ENCODE assay signal across 8 cellular contexts in the genomic region with DNA sequence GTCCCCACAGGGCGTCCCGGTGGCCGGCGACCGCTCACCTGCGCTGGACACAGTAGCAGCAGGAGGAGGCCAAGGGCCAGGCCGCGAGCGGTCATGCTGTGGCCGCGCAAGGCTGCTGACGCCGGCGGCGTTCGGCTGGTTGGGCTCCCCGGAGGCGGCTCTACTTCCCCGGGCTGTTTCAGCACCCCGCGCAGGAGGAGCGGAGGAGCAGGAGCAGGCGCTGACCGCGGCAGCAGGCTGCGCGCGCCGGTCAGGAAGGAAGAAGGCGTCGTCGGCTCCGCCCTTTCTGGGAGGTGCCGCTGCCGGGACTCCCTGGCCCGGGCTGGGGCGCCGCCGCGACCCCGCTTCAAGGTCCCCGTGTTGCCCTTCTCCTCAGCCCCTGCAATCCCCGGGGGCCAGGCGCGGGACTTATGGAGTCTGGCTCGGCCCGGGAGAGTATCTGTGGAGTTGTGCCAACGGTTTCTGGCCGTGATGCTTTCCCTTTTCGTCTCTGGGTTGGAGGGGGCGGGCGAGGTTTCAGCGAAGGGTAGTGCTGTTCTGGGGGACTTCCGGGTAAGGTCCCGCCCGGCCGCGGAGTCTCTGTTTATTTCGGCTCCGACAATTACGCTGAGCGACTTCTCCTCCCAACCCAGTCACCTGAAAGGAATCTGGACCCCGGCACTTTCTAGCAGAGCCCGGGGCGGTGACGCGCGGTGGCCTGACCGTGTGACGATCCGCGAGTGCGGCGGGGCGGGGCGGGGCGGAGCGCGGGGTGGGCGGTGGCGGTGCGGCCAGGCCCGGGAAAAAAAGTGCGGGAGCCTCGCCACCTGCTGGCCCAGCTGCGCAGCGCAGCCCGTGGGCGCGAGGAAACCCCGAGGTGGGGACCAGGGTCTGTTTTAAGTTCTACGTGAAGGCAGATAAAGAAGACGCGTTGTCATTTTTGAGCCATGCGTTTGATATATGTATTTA. TPM values are rescaled to one million over a fixed set of nuclear protein-coding genes. Genes with fewer than 3 reads are reported as not detected.
DNase-seq lines count a peak whose midpoint lies in the region; ATAC-seq and TF ChIP-seq lines count a peak whose summit lies in the region.

Gene NPC1, minus strand, starts transcription at position 258 of the 948 bp plus-strand sequence. Its CDS starts 163 bp downstream, at position 95.

- peak within 1 kb of the TSS; percentile 95 for H3K4me3 Mint-ChIP-seq in GM23338
- peak within 1 kb of the TSS; percentile 92 for H3K4me3 Mint-ChIP-seq in activated T-helper 2 cell treated with anti-CD3 and anti-CD28 coated beads, Interferon-gamma antibody, Interleukin-2, Interleukin-4, amounts not matched to agents 10 μg/mL and 5 μg/mL and 100 μg/mL, durations not matched to agents 14 hours and 24 hours and 36 hours (ENCODE audit: low read depth)
- H3K4me3 Mint-ChIP-seq in nephron: peak within 1 kb of the TSS; percentile 91 to 96 (median 93)
- peak within 1 kb of the TSS; percentile 94 for H3K4me3 Mint-ChIP-seq in stimulated activated naive CD8-positive, alpha-beta T cell treated with anti-CD3 and anti-CD28 coated beads, Interleukin-15, Interleukin-2, amounts not matched to agents 100 ng/mL and 50 ng/mL, for 24 hours

- peak within 1 kb of the TSS; percentile 99 for H3K4me2 ChIP-seq in GM23338

- H3K79me2 ChIP-seq in GM23338 (replicated peaks; ENCODE audit: insufficient read depth): peaks cover 45% of the 10 kb centered on the region

- TF ChIP-seq CTCF in GM23338 (conservative IDR thresholded peaks at IDR 0.05; ENCODE audit: low read depth in 2 of 2): peak; percentile 54 to 72
- TF ChIP-seq CTCF in RWPE1 (conservative IDR thresholded peaks at IDR 0.05; ENCODE audit: low read depth): peak; percentile 92
- peak; percentile 96 to 99 (median 99) for TF ChIP-seq CTCF in nephron (IDR thresholded peaks at IDR 0.05; ENCODE audit: unreplicated experiment in 3 of 3)

- no peaks in the 10 kb centered on the region for H3K36me3 ChIP-seq in GM23338 (ENCODE audit: insufficient read depth)

- H3K4me1 Mint-ChIP-seq in GM23338: peaks cover 15% of the 10 kb centered on the region
- H3K4me1 Mint-ChIP-seq in activated T-helper 2 cell treated with anti-CD3 and anti-CD28 coated beads, Interferon-gamma antibody, Interleukin-2, Interleukin-4, amounts not matched to agents 10 μg/mL and 5 μg/mL and 100 μg/mL, durations not matched to agents 14 hours and 24 hours and 36 hours (ENCODE audit: low read depth): peaks cover 39% of the 10 kb centered on the region
- H3K4me1 Mint-ChIP-seq in nephron: peaks cover 18% of the 10 kb centered on the region
- peaks cover 47% of the 10 kb centered on the region for H3K4me1 Mint-ChIP-seq in stimulated activated naive CD8-positive, alpha-beta T cell treated with anti-CD3 and anti-CD28 coated beads, Interleukin-15, Interleukin-2, amounts not matched to agents 100 ng/mL and 50 ng/mL, for 24 hours (ENCODE audit: low read depth)

- H3K27me3 Mint-ChIP-seq in GM23338 (ENCODE audit: insufficient read depth, low read depth, poor library complexity) (peaks cover 9% of the 10 kb centered on the region), nephron (ENCODE audit: low read depth) (peaks cover 14% of the 10 kb centered on the region)
- H3K27me3 Mint-ChIP-seq in activated T-helper 2 cell treated with anti-CD3 and anti-CD28 coated beads, Interferon-gamma antibody, Interleukin-2, Interleukin-4, amounts not matched to agents 10 μg/mL and 5 μg/mL and 100 μg/mL, durations not matched to agents 14 hours and 24 hours and 36 hours (ENCODE audit: low read depth): peaks cover 5% of the 10 kb centered on the region
- H3K27me3 Mint-ChIP-seq in stimulated activated naive CD8-positive, alpha-beta T cell treated with anti-CD3 and anti-CD28 coated beads, Interleukin-15, Interleukin-2, amounts not matched to agents 100 ng/mL and 50 ng/mL, for 24 hours: no peaks in the 10 kb centered on the region

- peak within 1 kb of the TSS; percentile 98 for H2AFZ ChIP-seq in GM23338

- 0 out of 2 replicates have a peak, but pooled peaks cover 4% of the 10 kb centered on the region for H3K9me2 ChIP-seq in GM23338 (ENCODE audit: insufficient read depth)

- peak; percentile 97 for DNase-seq in ELF-1 (ENCODE audit: low read depth, low spot score)
- DNase-seq in GM23338 (ENCODE audit: low spot score): peak; percentile 95
- peak; percentile 91 for DNase-seq in LHCN-M2 (ENCODE audit: low read depth)
- DNase-seq in RWPE1 (ENCODE audit: low spot score): peak; percentile 91
- DNase-seq in activated T-helper 2 cell treated with anti-CD3 and anti-CD28 coated beads, Interferon-gamma antibody, Interleukin-2, Interleukin-4, amounts not matched to agents 10 μg/mL and 5 μg/mL and 100 μg/mL, durations not matched to agents 14 hours and 24 hours and 36 hours (ENCODE audit: low spot score): peak; percentile 92
- peak; percentile 91 for DNase-seq in fibroblast of peridontal ligament (ENCODE audit: extremely low read depth)

- CTCF ChIA-PET in RWPE1 (lab: Yijun Ruan, JAX): interaction anchor here (0.6 kb wide), 1 partner anchor 166 kb away, joined by 3 read pairs; no protein-coding TSS in a partner anchor

- H3K27me3 ChIP-seq in GM23338 (ENCODE audit: insufficient read depth): no peaks in the 10 kb centered on the region; the same call in 1 of the 2 replicates

- intact Hi-C loops in activated T-helper 2 cell treated with anti-CD3 and anti-CD28 coated beads, Interferon-gamma antibody, Interleukin-2, Interleukin-4, amounts not matched to agents 10 μg/mL and 5 μg/mL and 100 μg/mL, durations not matched to agents 14 hours and 24 hours and 36 hours (cut with micrococcal nuclease): loop anchor here (1.0 to 5.0 kb wide), 7 partner anchors 13 to 653 kb away; partner anchors contain the start of genes RBBP8 and RIOK3

- H3K4me1 ChIP-seq in GM23338 (ENCODE audit: insufficient read depth): peaks cover 31% of the 10 kb centered on the region; the same call in 1 of the 2 replicates

- no peaks in the 10 kb centered on the region for H3K36me3 Mint-ChIP-seq in GM23338 (ENCODE audit: low read depth)
- peaks cover 18% of the 10 kb centered on the region for H3K36me3 Mint-ChIP-seq in activated T-helper 2 cell treated with anti-CD3 and anti-CD28 coated beads, Interferon-gamma antibody, Interleukin-2, Interleukin-4, amounts not matched to agents 10 μg/mL and 5 μg/mL and 100 μg/mL, durations not matched to agents 14 hours and 24 hours and 36 hours (ENCODE audit: low read depth)
- H3K36me3 Mint-ChIP-seq in nephron (ENCODE audit: low read depth): peaks cover 4% of the 10 kb centered on the region
- peaks cover 22% of the 10 kb centered on the region for H3K36me3 Mint-ChIP-seq in stimulated activated naive CD8-positive, alpha-beta T cell treated with anti-CD3 and anti-CD28 coated beads, Interleukin-15, Interleukin-2, amounts not matched to agents 100 ng/mL and 50 ng/mL, for 24 hours (ENCODE audit: low read depth)

- H3K27ac Mint-ChIP-seq in GM23338 (peak within 1 kb of the TSS; percentile 98), nephron (peak within 1 kb of the TSS; percentile 57 to 97 (median 97))
- peak within 1 kb of the TSS; percentile 94 for H3K27ac Mint-ChIP-seq in activated T-helper 2 cell treated with anti-CD3 and anti-CD28 coated beads, Interferon-gamma antibody, Interleukin-2, Interleukin-4, amounts not matched to agents 10 μg/mL and 5 μg/mL and 100 μg/mL, durations not matched to agents 14 hours and 24 hours and 36 hours
- H3K27ac Mint-ChIP-seq in stimulated activated naive CD8-positive, alpha-beta T cell treated with anti-CD3 and anti-CD28 coated beads, Interleukin-15, Interleukin-2, amounts not matched to agents 100 ng/mL and 50 ng/mL, for 24 hours: peak within 1 kb of the TSS; percentile 88

- H3K9me3 Mint-ChIP-seq in GM23338 (no peaks in the 10 kb centered on the region; the same call in 2 of the 3 replicates), nephron (no peaks in the 10 kb centered on the region)
- H3K9me3 Mint-ChIP-seq in activated T-helper 2 cell treated with anti-CD3 and anti-CD28 coated beads, Interferon-gamma antibody, Interleukin-2, Interleukin-4, amounts not matched to agents 10 μg/mL and 5 μg/mL and 100 μg/mL, durations not matched to agents 14 hours and 24 hours and 36 hours: no peaks in the 10 kb centered on the region
- no peaks in the 10 kb centered on the region for H3K9me3 Mint-ChIP-seq in stimulated activated naive CD8-positive, alpha-beta T cell treated with anti-CD3 and anti-CD28 coated beads, Interleukin-15, Interleukin-2, amounts not matched to agents 100 ng/mL and 50 ng/mL, for 24 hours

- peaks cover 11% of the 10 kb centered on the region for H4K20me1 ChIP-seq in GM23338 (replicated peaks; ENCODE audit: insufficient read depth)

- H3K27ac ChIP-seq in GM23338 (ENCODE audit: low read depth) (peak within 1 kb of the TSS; percentile 100), RWPE1 (peak within 1 kb of the TSS; percentile 99)

- peaks cover 7% of the 10 kb centered on the region; the same call in 1 of the 2 replicates for H3F3A ChIP-seq in GM23338 (replicated peaks; ENCODE audit: low read depth)

- H3K4me3 ChIP-seq in GM23338: peak within 1 kb of the TSS; percentile 97

- ATAC-seq in GM23338: peak; percentile 94

- POLR2A ChIA-PET in RWPE1 (lab: Yijun Ruan, JAX; ENCODE audit: low non-redundant PET): no interaction called here

TF ChIP-seq in GM23338, 12 proteins besides CTCF, POLR2A, EP300 and RAD21:
- TF ChIP-seq CREB1 (CRISPR knock-in tag; IDR thresholded peaks at IDR 0.05; ENCODE audit: low read depth) (peak; percentile 71), STAT1 (IDR thresholded peaks at IDR 0.05; ENCODE audit: unreplicated experiment) (no peak), POLR2AphosphoS5 (IDR thresholded peaks at IDR 0.05; ENCODE audit: low read depth) (peak; percentile 77), EZH2 (IDR thresholded peaks at IDR 0.05; ENCODE audit: low read depth, unreplicated experiment) (no peak)

RNA-seq across cellular contexts. Expression of gene NPC1, which starts in this region (rescaled TPM):
- 41.7 and 45.1 TPM in 2 replicates for total RNA-seq in GM23338 (2014; rRNA removed; shearing (Covaris generic))
- polyA plus RNA-seq in GM23338 (2016; fragmentation: Nextera tagmentation; extraction: Ambion mirVana): 18.3 and 18.4 TPM in 2 replicates
- total RNA-seq in LHCN-M2 (2014; rRNA removed): 63.1 and 71.8 TPM in 2 replicates
- 19.9 TPM for polyA plus RNA-seq in LHCN-M2 (2012)
- total RNA-seq in activated T-helper 2 cell treated with anti-CD3 and anti-CD28 coated beads, Interferon-gamma antibody, Interleukin-2, Interleukin-4, amounts not matched to agents 10 μg/mL and 5 μg/mL and 100 μg/mL, durations not matched to agents 14 hours and 24 hours and 36 hours: 29.0 and 31.4 TPM in 2 replicates

Comparison
In these comparisons a context has a peak if more than half of its experiments do, and no peak if none do; other contexts are left out.
1. Peak in every context shown above with its lines: DNase-seq, ATAC-seq, H3K4me3 ChIP-seq and H3K27ac ChIP-seq.